In genomic region chr2:130380096-130380934, GRCh38 we compare ENCODE assay signal across 13 cellular contexts. TPM values are rescaled to one million over a fixed set of nuclear protein-coding genes. Genes with fewer than 3 reads are reported as not detected.
DNase-seq lines count a peak whose midpoint lies in the region; ATAC-seq and FAIRE-seq lines count a peak whose summit lies in the region.
"Had no signal": no experiment of that assay in that cellular context is flagged by ENCODE, and none has a peak within 500 bp of the region (broad histone marks: within the 10 kb centered on the region; RNA-seq: fewer than 3 reads in every experiment).

No MANE protein-coding gene starts in this region.

- no peak for FAIRE-seq in RCC 7860 (lab: Jason Lieb, UNC)

- peak; percentile 61 to 85 for ATAC-seq in activated naive CD4-positive, alpha-beta T cell treated with anti-CD3 and anti-CD28 coated beads, Interleukin-2, amount 50 U/mL, for 72 hours
- no peak for ATAC-seq in central memory CD8-positive, alpha-beta T cell (replicated peaks; ENCODE audit: extremely low read depth, poor library complexity, severe bottlenecking)
- no peak for ATAC-seq in GM21367 (IDR thresholded peaks at IDR 0.05; ENCODE audit: unreplicated experiment)

- H3K27me3 Mint-ChIP-seq in central memory CD8-positive, alpha-beta T cell = no peaks in the 10 kb centered on the region
- no peaks in the 10 kb centered on the region for H3K27me3 Mint-ChIP-seq in stimulated activated naive CD8-positive, alpha-beta T cell treated with anti-CD3 and anti-CD28 coated beads, Interleukin-15, Interleukin-2, amounts not matched to agents 100 ng/mL and 50 ng/mL, for 24 hours
- H3K27me3 Mint-ChIP-seq: progenitor cell of endocrine pancreas, T-cell had no signal

- H3K4me3 Mint-ChIP-seq in central memory CD8-positive, alpha-beta T cell = no peak overlapping the region
- H3K4me3 Mint-ChIP-seq in stimulated activated naive CD8-positive, alpha-beta T cell treated with anti-CD3 and anti-CD28 coated beads, Interleukin-15, Interleukin-2, amounts not matched to agents 100 ng/mL and 50 ng/mL, for 24 hours = peak overlapping the region; percentile 23

- H3K4me1 Mint-ChIP-seq in central memory CD8-positive, alpha-beta T cell = peaks cover 62% of the 10 kb centered on the region
- H3K4me1 Mint-ChIP-seq in stimulated activated naive CD8-positive, alpha-beta T cell treated with anti-CD3 and anti-CD28 coated beads, Interleukin-15, Interleukin-2, amounts not matched to agents 100 ng/mL and 50 ng/mL, for 24 hours (ENCODE audit: low read depth) = peaks cover 52% of the 10 kb centered on the region

- DNase-seq in activated naive CD4-positive, alpha-beta T cell treated with anti-CD3 and anti-CD28 coated beads, Interleukin-2, amount 50 U/mL, for 72 hours (ENCODE audit: low spot score in 2 of 2) = no peak
- DNase-seq in activated naive CD4-positive, alpha-beta T cell treated with Interleukin-2 at 50 U/mL for 16 hours = no peak
- peak; percentile 8 for DNase-seq in RCC 7860 (ENCODE audit: low spot score)
- no peak for DNase-seq in central memory CD8-positive, alpha-beta T cell (ENCODE audit: low spot score in 2 of 2)
- no peak for DNase-seq in NCI-H510A treated with DMSO at 0.1 percent for 48 hours (lab: John Stamatoyannopoulos, UW)
- no peak for DNase-seq in HT-29 (ENCODE audit: low spot score)
- DNase-seq: anterior cingulate cortex, DMS79, T-cell, uterus had no signal

- peak overlapping the region; percentile 55 to 62 for H3K27ac Mint-ChIP-seq in activated naive CD4-positive, alpha-beta T cell treated with anti-CD3 and anti-CD28 coated beads, Interleukin-2, amount 50 U/mL, for 72 hours
- H3K27ac Mint-ChIP-seq in central memory CD8-positive, alpha-beta T cell (ENCODE audit: low read depth) = peak overlapping the region; percentile 77
- H3K27ac Mint-ChIP-seq in stimulated activated naive CD8-positive, alpha-beta T cell treated with anti-CD3 and anti-CD28 coated beads, Interleukin-15, Interleukin-2, amounts not matched to agents 100 ng/mL and 50 ng/mL, for 24 hours = peak overlapping the region; percentile 49
- H3K27ac Mint-ChIP-seq: progenitor cell of endocrine pancreas had no signal

- peaks cover 0 to 6% of the 10 kb centered on the region in 2 donors for H3K9me3 Mint-ChIP-seq in activated naive CD4-positive, alpha-beta T cell treated with anti-CD3 and anti-CD28 coated beads, Interleukin-2, amount 50 U/mL, for 72 hours
- H3K9me3 Mint-ChIP-seq in central memory CD8-positive, alpha-beta T cell = no peaks in the 10 kb centered on the region
- H3K9me3 Mint-ChIP-seq in stimulated activated naive CD8-positive, alpha-beta T cell treated with anti-CD3 and anti-CD28 coated beads, Interleukin-15, Interleukin-2, amounts not matched to agents 100 ng/mL and 50 ng/mL, for 24 hours = no peaks in the 10 kb centered on the region
- H3K9me3 Mint-ChIP-seq: T-cell had no signal

- H3K36me3 Mint-ChIP-seq in activated naive CD4-positive, alpha-beta T cell treated with anti-CD3 and anti-CD28 coated beads, Interleukin-2, amount 50 U/mL, for 72 hours = peaks cover 14 to 31% of the 10 kb centered on the region in 2 donors
- peaks cover 4% of the 10 kb centered on the region for H3K36me3 Mint-ChIP-seq in central memory CD8-positive, alpha-beta T cell (ENCODE audit: insufficient read depth)
- H3K36me3 Mint-ChIP-seq in stimulated activated naive CD8-positive, alpha-beta T cell treated with anti-CD3 and anti-CD28 coated beads, Interleukin-15, Interleukin-2, amounts not matched to agents 100 ng/mL and 50 ng/mL, for 24 hours (ENCODE audit: low read depth) = peaks cover 28% of the 10 kb centered on the region

RNA-seq across cellular contexts. Expression of gene PTPN18, which starts 24.5 kb away (rescaled TPM):
- 10 to 100 TPM; 28.3 to 62.1 TPM for total RNA-seq in activated naive CD4-positive, alpha-beta T cell treated with anti-CD3 and anti-CD28 coated beads, Interleukin-2, amount 50 U/mL, for 72 hours
- total RNA-seq in HT-29 (2014; rRNA removed; shearing (Covaris generic)) = 67.5 and 76.0 TPM in 2 replicates

RNA-seq across cellular contexts. Expression of gene IMP4, which starts 37.6 kb away (rescaled TPM):
- total RNA-seq in activated naive CD4-positive, alpha-beta T cell treated with anti-CD3 and anti-CD28 coated beads, Interleukin-2, amount 50 U/mL, for 72 hours = 100 to 1,000 TPM in 1 of 2 donors, 10 to 100 TPM in 1; 91.0 to 106 TPM
- total RNA-seq in HT-29 (2014; rRNA removed; shearing (Covaris generic)) = 170 and 172 TPM in 2 replicates

Comparison
In these comparisons a context has a peak if more than half of its experiments do, and no peak if none do; other contexts are left out.
1. ATAC-seq: peak in activated naive CD4-positive, alpha-beta T cell treated with anti-CD3 and anti-CD28 coated beads, Interleukin-2, amount 50 U/mL, for 72 hours (2 of 2); none in central memory CD8-positive, alpha-beta T cell (single experiment) and GM21367 (single experiment).
2. Peak in every context shown above with its lines, with median percentiles within 50 percentile points of each other: H3K27ac Mint-ChIP-seq.